2 cellular contexts compared by ENCODE assay signal in the genomic region with DNA sequence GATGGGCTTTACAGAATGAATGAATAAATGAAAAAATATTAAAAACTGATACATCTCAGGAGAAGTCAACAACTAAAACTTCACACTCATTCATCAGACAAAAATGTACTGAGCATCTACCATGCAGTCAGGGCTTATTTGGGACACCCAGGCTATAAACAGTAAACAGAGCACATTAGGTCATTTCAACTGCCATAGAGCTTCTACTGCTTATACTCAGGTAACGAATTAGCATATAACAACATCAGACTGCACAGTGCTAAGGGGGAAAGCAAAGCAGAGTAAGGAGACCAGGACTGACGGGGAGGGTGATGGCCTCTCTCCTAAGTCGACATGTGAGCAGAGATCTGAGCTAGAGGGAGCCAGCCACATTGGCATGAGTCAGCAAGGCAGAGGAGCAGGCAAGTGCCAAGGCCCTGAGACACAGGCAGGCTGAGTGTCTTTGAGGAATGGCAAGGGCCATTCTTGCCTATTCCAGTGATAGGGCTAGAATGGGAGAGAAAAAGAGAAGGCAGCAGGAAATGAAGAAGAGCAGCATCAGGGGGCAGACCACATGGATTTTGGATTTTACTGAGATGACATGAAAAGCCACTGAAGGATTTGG.
A peak's percentile ranks its signal among the peaks of the same experiment; 100 is the strongest.
TF ChIP-seq lines count a peak whose summit lies in the region.

No MANE protein-coding gene starts in this region.

TF ChIP-seq in IMR-90, 13 proteins besides CTCF, POLR2A, EP300 and RAD21:
- TF ChIP-seq NFE2L2 (IDR thresholded peaks at IDR 0.05; ENCODE audit: low read depth, low read length) = 0 out of 2 replicates have a peak, but pooled peaks have one; percentile 6
- no peak for TF ChIP-seq CEBPB (IDR thresholded peaks at IDR 0.05; ENCODE audit: low read depth, low read length)

TF ChIP-seq in K562, 482 proteins besides CTCF, POLR2A, EP300 and RAD21:
- no peak for TF ChIP-seq TAL1 (IDR thresholded peaks at IDR 0.05)
- 0 out of 2 replicates have a peak, but pooled peaks have one; percentile 18 for TF ChIP-seq NFE2 (IDR thresholded peaks at IDR 0.05; ENCODE audit: low read depth)
- TF ChIP-seq, protein P1, sequence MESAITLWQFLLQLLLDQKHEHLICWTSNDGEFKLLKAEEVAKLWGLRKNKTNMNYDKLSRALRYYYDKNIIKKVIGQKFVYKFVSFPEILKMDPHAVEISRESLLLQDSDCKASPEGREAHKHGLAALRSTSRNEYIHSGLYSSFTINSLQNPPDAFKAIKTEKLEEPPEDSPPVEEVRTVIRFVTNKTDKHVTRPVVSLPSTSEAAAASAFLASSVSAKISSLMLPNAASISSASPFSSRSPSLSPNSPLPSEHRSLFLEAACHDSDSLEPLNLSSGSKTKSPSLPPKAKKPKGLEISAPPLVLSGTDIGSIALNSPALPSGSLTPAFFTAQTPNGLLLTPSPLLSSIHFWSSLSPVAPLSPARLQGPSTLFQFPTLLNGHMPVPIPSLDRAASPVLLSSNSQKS (CRISPR knock-in tag; IDR thresholded peaks at IDR 0.05) = no peak
